2 cellular contexts compared by ENCODE assay signal in the genomic region with DNA sequence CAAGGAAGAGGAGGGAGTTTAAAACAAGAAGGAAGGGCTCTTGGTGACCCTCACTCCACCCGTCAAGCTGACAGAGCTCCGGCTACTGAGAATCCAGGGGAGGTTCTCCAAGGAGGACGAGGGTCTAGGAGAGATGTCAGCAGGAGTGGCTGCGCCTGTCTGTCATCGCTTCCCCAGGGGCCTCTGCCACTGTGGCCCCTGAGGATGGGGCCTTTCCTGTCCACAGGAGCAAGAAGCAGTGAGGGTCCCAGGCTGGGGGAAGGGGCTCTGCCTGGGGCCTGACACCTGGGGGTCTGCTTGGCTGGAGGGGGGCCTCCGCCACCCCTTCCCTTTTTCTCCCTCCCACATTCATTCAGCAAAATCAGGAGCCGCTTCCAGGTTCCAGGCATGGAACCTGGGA.
TF ChIP-seq lines count a peak whose summit lies in the region.

No MANE protein-coding gene starts in this region.

TF ChIP-seq in HCT116, 20 proteins besides CTCF, POLR2A, EP300 and RAD21:
- TF ChIP-seq SP1 (IDR thresholded peaks at IDR 0.05; ENCODE audit: low read depth) (no peak), ATF3 (IDR thresholded peaks at IDR 0.05) (no peak), ZBTB33 (IDR thresholded peaks at IDR 0.05; ENCODE audit: extremely low read depth, insufficient replicate concordance, low read length) (no peak), ZFX (IDR thresholded peaks at IDR 0.05) (no peak), EGR1 (IDR thresholded peaks at IDR 0.05; ENCODE audit: low read depth) (no peak), POLR2AphosphoS5 (IDR thresholded peaks at IDR 0.05; ENCODE audit: low read depth, low read length) (no peak), EZH2phosphoT487 (IDR thresholded peaks at IDR 0.05; ENCODE audit: borderline replicate concordance) (no peak), TCF7L2 (IDR thresholded peaks at IDR 0.05; ENCODE audit: borderline replicate concordance, extremely low read depth, insufficient read depth, insufficient read length) (no peak), FOSL1 (IDR thresholded peaks at IDR 0.05; ENCODE audit: low read depth) (no peak), SRF (IDR thresholded peaks at IDR 0.05; ENCODE audit: low read depth) (no peak), SIN3A (IDR thresholded peaks at IDR 0.05; ENCODE audit: low read depth) (no peak), REST (IDR thresholded peaks at IDR 0.05; ENCODE audit: low read depth) (no peak)
- TF ChIP-seq, protein P1, sequence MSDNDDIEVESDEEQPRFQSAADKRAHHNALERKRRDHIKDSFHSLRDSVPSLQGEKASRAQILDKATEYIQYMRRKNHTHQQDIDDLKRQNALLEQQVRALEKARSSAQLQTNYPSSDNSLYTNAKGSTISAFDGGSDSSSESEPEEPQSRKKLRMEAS (IDR thresholded peaks at IDR 0.05) = no peak

TF ChIP-seq in H1, 55 proteins besides CTCF, POLR2A, EP300 and RAD21:
- TF ChIP-seq RXRA (IDR thresholded peaks at IDR 0.05; ENCODE audit: insufficient read depth, low read depth, low read length) (no peak), NRF1 (IDR thresholded peaks at IDR 0.05; ENCODE audit: low read depth, low read length) (no peak), JUND (IDR thresholded peaks at IDR 0.05; ENCODE audit: low read length) (no peak), BCL11A (IDR thresholded peaks at IDR 0.05; ENCODE audit: low read depth in 2 of 2, low read length in 2 of 2) (no peak), SAP30 (IDR thresholded peaks at IDR 0.05; ENCODE audit: insufficient read depth, insufficient replicate concordance, low read length) (no peak), SUZ12 (IDR thresholded peaks at IDR 0.05; ENCODE audit: low read length) (no peak), CHD2 (IDR thresholded peaks at IDR 0.05; ENCODE audit: low read length) (no peak), FOSL1 (IDR thresholded peaks at IDR 0.05; ENCODE audit: insufficient read depth, low read depth, low read length) (no peak), CBX5 (IDR thresholded peaks at IDR 0.05; ENCODE audit: low read depth, low read length) (no peak), BACH1 (IDR thresholded peaks at IDR 0.05; ENCODE audit: low read length) (no peak), ASH2L (IDR thresholded peaks at IDR 0.05; ENCODE audit: low read length) (no peak), POLR2AphosphoS5 (IDR thresholded peaks at IDR 0.05; ENCODE audit: low read depth, low read length) (no peak), SIX5 (IDR thresholded peaks at IDR 0.05; ENCODE audit: low read depth, low read length) (no peak), ATF3 (IDR thresholded peaks at IDR 0.05; ENCODE audit: insufficient read depth, low read depth, low read length) (no peak), CREB1 (IDR thresholded peaks at IDR 0.05) (no peak), KDM4A (IDR thresholded peaks at IDR 0.05; ENCODE audit: low read depth, low read length, severe bottlenecking) (no peak), POU5F1 (IDR thresholded peaks at IDR 0.05; ENCODE audit: low read depth, low read length) (no peak), GABPA (IDR thresholded peaks at IDR 0.05; ENCODE audit: borderline replicate concordance, insufficient read depth, low read length) (no peak), PHF8 (conservative IDR thresholded peaks at IDR 0.05; ENCODE audit: low read depth, low read length) (no peak)
